ENCODE assay signal across 18 cellular contexts in the genomic region with DNA sequence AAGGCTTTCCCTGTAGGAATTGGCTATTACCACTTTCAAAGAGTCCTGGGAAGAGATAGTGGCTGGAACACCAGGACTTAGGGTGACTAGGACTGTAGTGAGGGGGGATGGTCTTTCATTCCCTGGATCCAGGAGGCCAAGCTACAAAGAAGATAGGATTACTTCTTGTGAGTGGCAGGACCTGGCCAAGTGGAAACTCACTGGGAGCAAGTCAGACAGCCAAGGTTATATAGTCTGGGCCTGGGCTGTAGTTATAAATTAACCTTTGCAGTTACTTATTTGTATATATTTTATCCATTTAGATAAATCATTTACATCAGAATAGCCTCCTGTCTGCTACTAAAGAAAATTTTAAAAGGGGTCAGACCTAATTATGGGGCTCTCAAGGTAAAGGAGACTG.
"Had no signal": no experiment of that assay in that cellular context is flagged by ENCODE, and none has a peak within 500 bp of the region (broad histone marks: within the 10 kb centered on the region; RNA-seq: fewer than 3 reads in every experiment).

No MANE protein-coding gene starts in this region.

- H3K36me3 Mint-ChIP-seq: memory B cell, type B pancreatic cell had no signal

- H3K27ac ChIP-seq: esophagus muscularis mucosa, hepatocyte, left ventricle myocardium inferior, lower lobe of right lung, neutrophil, right atrium auricular region, stomach had no signal

- H3K4me3 Mint-ChIP-seq: memory B cell; naive thymus-derived CD4-positive, alpha-beta T cell; type B pancreatic cell had no signal

- H3K9me3 ChIP-seq: esophagus muscularis mucosa, left ventricle myocardium inferior, lower lobe of right lung, neutrophil, right atrium auricular region, stomach had no signal

- H3K36me3 ChIP-seq: esophagus muscularis mucosa, left ventricle myocardium inferior, lower lobe of right lung, neutrophil, right atrium auricular region, stomach had no signal

- H3K9me3 Mint-ChIP-seq: memory B cell, type B pancreatic cell had no signal

- H3K27me3 ChIP-seq: esophagus muscularis mucosa, hepatocyte, neutrophil, right atrium auricular region, stomach had no signal

- H3K4me1 ChIP-seq: esophagus muscularis mucosa, left ventricle myocardium inferior, lower lobe of right lung, right atrium auricular region, stomach had no signal

- H3K27ac Mint-ChIP-seq: memory B cell; naive thymus-derived CD4-positive, alpha-beta T cell; type B pancreatic cell had no signal

- H3K4me2 ChIP-seq: hepatocyte had no signal

- H3K4me3 ChIP-seq: esophagus muscularis mucosa, hepatocyte, left ventricle myocardium inferior, lower lobe of right lung, right atrium auricular region, stomach had no signal

- FAIRE-seq: small intestine, urothelium cell line had no signal

- H3K27me3 Mint-ChIP-seq: type B pancreatic cell had no signal

- H2AFZ ChIP-seq: hepatocyte had no signal

- DNase-seq: effector memory CD4-positive, alpha-beta T cell; head of caudate nucleus; kidney; left ventricle myocardium inferior; lower lobe of right lung; naive thymus-derived CD4-positive, alpha-beta T cell; posterior cingulate gyrus; small intestine; stimulated activated CD4-positive, alpha-beta T cell treated with anti-CD3 and anti-CD28 coated beads, Interleukin-12 subunit alpha, Interleukin-12 subunit beta, amount 100 ng/mL, for 4 hours; stimulated activated naive CD4-positive, alpha-beta T cell; stomach had no signal
